ENCODE assay signal across 8 cellular contexts in genomic region chr2:240568678-240569522, GRCh38. TPM values are rescaled to one million over a fixed set of nuclear protein-coding genes. Genes with fewer than 3 reads are reported as not detected.
DNase-seq lines count a peak whose midpoint lies in the region; ATAC-seq and TF ChIP-seq lines count a peak whose summit lies in the region.

No MANE protein-coding gene starts in this region.

- H3F3A ChIP-seq in neural progenitor cell (ENCODE audit: low read depth) = peaks cover 14% of the 10 kb centered on the region

- H3K4me2 ChIP-seq in neural progenitor cell = peak overlapping the region; percentile 87

- no peaks in the 10 kb centered on the region for H3K79me2 ChIP-seq in neural progenitor cell (ENCODE audit: low read depth)

- no peaks in the 10 kb centered on the region for H3K36me3 ChIP-seq in neural progenitor cell

- H3K9me3 ChIP-seq in neural progenitor cell (ENCODE audit: low read depth) = no peaks in the 10 kb centered on the region

- H3K4me1 Mint-ChIP-seq in activated naive CD4-positive, alpha-beta T cell treated with anti-CD3 and anti-CD28 coated beads, Interleukin-2, amount 10 ng/mL, durations not matched to agents 7 days and 5 days = peaks cover 54% of the 10 kb centered on the region
- peaks cover 12% of the 10 kb centered on the region for H3K4me1 Mint-ChIP-seq in neural progenitor cell

- H3K4me3 ChIP-seq in neural progenitor cell = peak overlapping the region; percentile 56

- CTCF ChIA-PET in activated naive CD4-positive, alpha-beta T cell treated with anti-CD3 and anti-CD28 coated beads, Interleukin-2, amount 10 ng/mL, durations not matched to agents 7 days and 5 days (lab: Charles Lee) = interaction anchor here (0.9 to 3.5 kb wide), 4 partner anchors 11 to 104 kb away, joined by 3 to 14 read pairs (median 4); partner anchors contain the start of gene CAPN10

- peak overlapping the region; percentile 89 for H3K27ac Mint-ChIP-seq in activated naive CD4-positive, alpha-beta T cell treated with anti-CD3 and anti-CD28 coated beads, Interleukin-2, amount 10 ng/mL, durations not matched to agents 7 days and 5 days
- no peak overlapping the region for H3K27ac Mint-ChIP-seq in neural progenitor cell

- H2AFZ ChIP-seq in neural progenitor cell (replicated peaks) = no peak overlapping the region

- peak; percentile 25 for ATAC-seq in HG02981 (IDR thresholded peaks at IDR 0.05; ENCODE audit: unreplicated experiment)
- no peak for ATAC-seq in HG03196 (IDR thresholded peaks at IDR 0.05; ENCODE audit: unreplicated experiment)

- H3K4me1 ChIP-seq in neural progenitor cell = peaks cover 11% of the 10 kb centered on the region

- H3K9ac ChIP-seq in neural progenitor cell = no peak overlapping the region

- H3K27ac ChIP-seq in neural progenitor cell = no peak overlapping the region

- peaks cover 42% of the 10 kb centered on the region for H3K27me3 ChIP-seq in neural progenitor cell

- peaks cover 37% of the 10 kb centered on the region for H3K36me3 Mint-ChIP-seq in activated naive CD4-positive, alpha-beta T cell treated with anti-CD3 and anti-CD28 coated beads, Interleukin-2, amount 10 ng/mL, durations not matched to agents 7 days and 5 days
- no peaks in the 10 kb centered on the region for H3K36me3 Mint-ChIP-seq in neural progenitor cell

- no peaks in the 10 kb centered on the region for H3K9me3 Mint-ChIP-seq in activated naive CD4-positive, alpha-beta T cell treated with anti-CD3 and anti-CD28 coated beads, Interleukin-2, amount 10 ng/mL, durations not matched to agents 7 days and 5 days
- no peaks in the 10 kb centered on the region for H3K9me3 Mint-ChIP-seq in neural progenitor cell

- peak overlapping the region; percentile 89 for H3K4me3 Mint-ChIP-seq in activated naive CD4-positive, alpha-beta T cell treated with anti-CD3 and anti-CD28 coated beads, Interleukin-2, amount 10 ng/mL, durations not matched to agents 7 days and 5 days
- peak overlapping the region; percentile 82 for H3K4me3 Mint-ChIP-seq in neural progenitor cell

- no peaks in the 10 kb centered on the region for H3K27me3 Mint-ChIP-seq in activated naive CD4-positive, alpha-beta T cell treated with anti-CD3 and anti-CD28 coated beads, Interleukin-2, amount 10 ng/mL, durations not matched to agents 7 days and 5 days
- peaks cover 14% of the 10 kb centered on the region for H3K27me3 Mint-ChIP-seq in neural progenitor cell (ENCODE audit: insufficient read depth, low read depth)

- H4K20me1 ChIP-seq in neural progenitor cell (ENCODE audit: low read depth) = peaks cover 13% of the 10 kb centered on the region

- TF ChIP-seq CTCF in neural progenitor cell (IDR thresholded peaks at IDR 0.05) = no peak

- DNase-seq in SKM-1 treated with dmso at 0.1 percent for 144 hours (lab: John Stamatoyannopoulos, UW; ENCODE audit: unreplicated experiment) = peak; percentile 56
- no peak for DNase-seq in SKM-1 (lab: John Stamatoyannopoulos, UW; ENCODE audit: unreplicated experiment)
- DNase-seq in NOMO-1 treated with dmso at 0.1 percent for 144 hours (lab: John Stamatoyannopoulos, UW; ENCODE audit: unreplicated experiment) = peak; percentile 23
- peak; percentile 69 for DNase-seq in activated naive CD4-positive, alpha-beta T cell treated with anti-CD3 and anti-CD28 coated beads, Interleukin-2, amount 10 ng/mL, durations not matched to agents 7 days and 5 days
- peak; percentile 79 for DNase-seq in glomerular visceral epithelial cell (ENCODE audit: extremely low spot score)
- DNase-seq in neural progenitor cell (ENCODE audit: low spot score) = peak; percentile 72

RNA-seq across cellular contexts. Expression of gene RNPEPL1, which starts 0.6 kb away (rescaled TPM):
- total RNA-seq in neural progenitor cell (ENCODE audit: low replicate concordance) = 2.7 and 7.5 TPM in 2 replicates

RNA-seq across cellular contexts. Expression of gene DUSP28, which starts 8.7 kb away (rescaled TPM):
- 5.1 and 8.9 TPM in 2 replicates for total RNA-seq in neural progenitor cell (ENCODE audit: low replicate concordance)

RNA-seq across cellular contexts. Expression of gene ANKMY1, which starts 11.1 kb away (rescaled TPM):
- total RNA-seq in neural progenitor cell (ENCODE audit: low replicate concordance) = 4.2 and 6.9 TPM in 2 replicates

RNA-seq across cellular contexts. Expression of gene CAPN10, which starts 17.6 kb away (rescaled TPM):
- total RNA-seq in neural progenitor cell (ENCODE audit: low replicate concordance) = 16.1 and 62.9 TPM in 2 replicates

RNA-seq across cellular contexts. Expression of gene GPR35, which starts 56.4 kb away (rescaled TPM):
- 0.34 and 0.74 TPM in 2 replicates for total RNA-seq in neural progenitor cell (ENCODE audit: low replicate concordance)
